ENCODE assay signal across 1 cellular context in the genomic region with DNA sequence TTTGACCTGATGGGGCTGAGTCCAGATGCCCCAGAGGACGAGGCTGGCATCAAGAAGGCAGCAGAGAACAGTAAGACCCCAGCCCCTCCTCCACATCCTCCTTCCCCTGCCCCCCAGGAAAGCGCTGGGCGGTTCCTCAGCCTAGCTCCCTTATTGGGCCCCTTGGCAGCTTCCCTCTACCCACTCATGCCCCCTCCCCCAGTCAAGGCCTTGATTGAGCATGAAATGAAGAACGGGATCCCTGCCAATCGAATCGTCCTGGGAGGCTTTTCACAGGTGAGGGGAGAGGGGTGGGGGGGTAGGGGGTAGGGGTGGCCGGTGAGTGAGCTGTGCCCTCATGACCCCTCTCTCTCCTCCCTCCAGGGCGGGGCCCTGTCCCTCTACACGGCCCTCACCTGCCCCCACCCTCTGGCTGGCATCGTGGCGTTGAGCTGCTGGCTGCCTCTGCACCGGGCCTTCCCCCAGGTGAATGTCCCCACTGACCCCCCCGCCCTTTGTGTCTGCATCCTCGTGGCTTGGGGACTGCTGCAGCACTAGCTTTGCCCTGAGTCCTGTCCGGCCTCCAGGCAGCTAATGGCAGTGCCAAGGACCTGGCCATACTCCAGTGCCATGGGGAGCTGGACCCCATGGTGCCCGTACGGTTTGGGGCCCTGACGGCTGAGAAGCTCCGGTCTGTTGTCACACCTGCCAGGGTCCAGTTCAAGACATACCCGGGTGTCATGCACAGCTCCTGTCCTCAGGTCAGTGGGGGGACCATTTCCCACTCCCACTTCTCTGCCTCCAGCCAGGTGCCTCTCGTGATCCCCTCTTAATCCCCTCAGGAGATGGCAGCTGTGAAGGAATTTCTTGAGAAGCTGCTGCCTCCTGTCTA.
TF ChIP-seq lines count a peak whose summit lies in the region.

No MANE protein-coding gene starts in this region.

TF ChIP-seq in endothelial cell of umbilical vein, 7 proteins besides CTCF, POLR2A, EP300 and RAD21:
- TF ChIP-seq MYC (IDR thresholded peaks at IDR 0.05; ENCODE audit: low read depth, low read length) (no peak), FOS (IDR thresholded peaks at IDR 0.05; ENCODE audit: borderline replicate concordance, insufficient read depth, low read length) (no peak), GATA2 (IDR thresholded peaks at IDR 0.05; ENCODE audit: insufficient read depth, insufficient read length, low read depth, low read length) (no peak), EZH2 (IDR thresholded peaks at IDR 0.05; ENCODE audit: borderline replicate concordance, low read depth, low read length, severe bottlenecking) (no peak), POLR2AphosphoS5 (IDR thresholded peaks at IDR 0.05; ENCODE audit: insufficient read depth, low read depth, low read length) (peak; percentile 21), JUN (IDR thresholded peaks at IDR 0.05; ENCODE audit: borderline replicate concordance, insufficient read depth, insufficient read length, low read depth) (no peak)
- TF ChIP-seq, protein P1, sequence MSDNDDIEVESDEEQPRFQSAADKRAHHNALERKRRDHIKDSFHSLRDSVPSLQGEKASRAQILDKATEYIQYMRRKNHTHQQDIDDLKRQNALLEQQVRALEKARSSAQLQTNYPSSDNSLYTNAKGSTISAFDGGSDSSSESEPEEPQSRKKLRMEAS (IDR thresholded peaks at IDR 0.05; ENCODE audit: insufficient read depth, insufficient read length): no peak
